In the genomic region with DNA sequence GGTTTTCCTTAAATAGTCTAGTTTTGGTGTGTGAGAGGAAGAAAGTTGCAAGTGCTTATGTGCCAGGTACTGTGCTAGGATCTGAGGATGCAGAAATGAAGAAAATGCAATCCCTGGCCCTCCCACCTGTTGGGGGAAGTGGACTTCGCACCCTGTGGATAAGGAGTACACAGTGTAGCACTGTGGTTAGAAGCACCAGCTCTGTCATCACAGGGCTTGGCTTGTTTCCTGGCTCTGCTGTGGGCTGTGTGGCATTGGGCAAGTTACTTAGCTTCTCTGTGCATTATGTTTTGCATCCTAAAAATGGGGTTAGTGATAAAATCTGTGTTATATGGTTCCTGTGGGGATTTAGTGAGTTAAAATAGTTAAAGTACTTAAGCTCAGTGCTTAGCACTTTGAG, we compare ENCODE assay signal across 18 cellular contexts.
DNase-seq lines count a peak whose midpoint lies in the region; ATAC-seq and TF ChIP-seq lines count a peak whose summit lies in the region.
"Had no signal": no experiment of that assay in that cellular context is flagged by ENCODE, and none has a peak within 500 bp of the region (broad histone marks: within the 10 kb centered on the region; RNA-seq: fewer than 3 reads in every experiment).

No MANE protein-coding gene starts in this region.

- H3K36me3 ChIP-seq in thoracic aorta, result no peaks in the 10 kb centered on the region

- no peak overlapping the region for H3K4me3 Mint-ChIP-seq in activated CD4-positive, alpha-beta memory T cell treated with anti-CD3 and anti-CD28 coated beads for 36 hours
- H3K4me3 Mint-ChIP-seq in activated CD4-positive, alpha-beta memory T cell treated with anti-CD3 and anti-CD28 coated beads, Interleukin-2, amount 10 ng/mL, durations not matched to agents 7 days and 5 days, result no peak overlapping the region
- H3K4me3 Mint-ChIP-seq in activated T-helper 17 cell treated with anti-CD3 and anti-CD28 coated beads, Interleukin-2, amount 50 U/mL, for 72 hours, result no peak overlapping the region
- H3K4me3 Mint-ChIP-seq: activated CD8-positive, alpha-beta memory T cell treated with anti-CD3 and anti-CD28 coated beads, Interleukin-2, amount 10 ng/mL, durations not matched to agents 7 days and 5 days; CD14-positive monocyte; GM23338 had no signal

- intact Hi-C loops in activated CD4-positive, alpha-beta memory T cell treated with anti-CD3 and anti-CD28 coated beads for 36 hours (cut with micrococcal nuclease), result no loop called here
- intact Hi-C loops in left colon (cut with DNase I, micrococcal nuclease), result loop anchor here in 1 of 2 donors (10.0 kb wide), 2 partner anchors 547 to 607 kb away; no protein-coding TSS in a partner anchor

- H3K36me3 Mint-ChIP-seq in activated CD4-positive, alpha-beta memory T cell treated with anti-CD3 and anti-CD28 coated beads for 36 hours, result peaks cover 1% of the 10 kb centered on the region
- H3K36me3 Mint-ChIP-seq in activated CD4-positive, alpha-beta memory T cell treated with anti-CD3 and anti-CD28 coated beads, Interleukin-2, amount 10 ng/mL, durations not matched to agents 7 days and 5 days (ENCODE audit: low read depth), result no peaks in the 10 kb centered on the region
- H3K36me3 Mint-ChIP-seq in activated T-helper 17 cell treated with anti-CD3 and anti-CD28 coated beads, Interleukin-2, amount 50 U/mL, for 72 hours (ENCODE audit: low read depth), result no peaks in the 10 kb centered on the region
- H3K36me3 Mint-ChIP-seq: CD14-positive monocyte had no signal

- peaks cover 33% of the 10 kb centered on the region for H3K4me1 Mint-ChIP-seq in activated CD4-positive, alpha-beta memory T cell treated with anti-CD3 and anti-CD28 coated beads for 36 hours (ENCODE audit: low read depth)
- H3K4me1 Mint-ChIP-seq in activated CD4-positive, alpha-beta memory T cell treated with anti-CD3 and anti-CD28 coated beads, Interleukin-2, amount 10 ng/mL, durations not matched to agents 7 days and 5 days, result peaks cover 26% of the 10 kb centered on the region
- H3K4me1 Mint-ChIP-seq in activated T-helper 17 cell treated with anti-CD3 and anti-CD28 coated beads, Interleukin-2, amount 50 U/mL, for 72 hours, result peaks cover 28% of the 10 kb centered on the region

- no peak for TF ChIP-seq CTCF in thoracic aorta (IDR thresholded peaks at IDR 0.05)

- no peaks in the 10 kb centered on the region for H3K9me3 ChIP-seq in thoracic aorta
- H3K9me3 ChIP-seq: A549 had no signal

- POLR2A ChIA-PET in activated CD4-positive, alpha-beta memory T cell treated with anti-CD3 and anti-CD28 coated beads for 36 hours (lab: Charles Lee), result interaction anchor here (1.2 to 1.4 kb wide), 3 partner anchors 72 to 90 kb away, joined by 3 to 6 read pairs (median 4); no protein-coding TSS in a partner anchor
- POLR2A ChIA-PET in activated CD4-positive, alpha-beta memory T cell treated with anti-CD3 and anti-CD28 coated beads, Interleukin-2, amount 10 ng/mL, durations not matched to agents 7 days and 5 days (lab: Charles Lee), result interaction anchor here (2.1 to 8.8 kb wide), 2 partner anchors 72 to 74 kb away, joined by 6 to 73 read pairs; partner anchors contain the start of gene SESN3

- CTCF ChIA-PET in activated CD4-positive, alpha-beta memory T cell treated with anti-CD3 and anti-CD28 coated beads for 36 hours (lab: Charles Lee), result interaction anchor here (0.8 to 15.8 kb wide), 8 partner anchors 28 to 609 kb away, joined by 3 to 389 read pairs (median 4); no protein-coding TSS in a partner anchor
- CTCF ChIA-PET in activated CD4-positive, alpha-beta memory T cell treated with anti-CD3 and anti-CD28 coated beads, Interleukin-2, amount 10 ng/mL, durations not matched to agents 7 days and 5 days (lab: Charles Lee), result interaction anchor here (0.9 to 14.8 kb wide), 10 partner anchors 8 to 606 kb away, joined by 3 to 293 read pairs (median 4); partner anchors contain the start of gene SESN3

- H3K27ac Mint-ChIP-seq in activated CD4-positive, alpha-beta memory T cell treated with anti-CD3 and anti-CD28 coated beads for 36 hours, result no peak overlapping the region
- H3K27ac Mint-ChIP-seq in activated CD4-positive, alpha-beta memory T cell treated with anti-CD3 and anti-CD28 coated beads, Interleukin-2, amount 10 ng/mL, durations not matched to agents 7 days and 5 days, result no peak overlapping the region
- peak overlapping the region; percentile 2 for H3K27ac Mint-ChIP-seq in activated T-helper 17 cell treated with anti-CD3 and anti-CD28 coated beads, Interleukin-2, amount 50 U/mL, for 72 hours
- H3K27ac Mint-ChIP-seq: activated CD8-positive, alpha-beta memory T cell treated with anti-CD3 and anti-CD28 coated beads, Interleukin-2, amount 10 ng/mL, durations not matched to agents 7 days and 5 days; GM23338 had no signal

- peak; percentile 30 for DNase-seq in activated CD4-positive, alpha-beta memory T cell treated with anti-CD3 and anti-CD28 coated beads for 36 hours
- no peak for DNase-seq in activated CD4-positive, alpha-beta memory T cell treated with anti-CD3 and anti-CD28 coated beads, Interleukin-2, amount 10 ng/mL, durations not matched to agents 7 days and 5 days
- DNase-seq in left colon (no peak), thoracic aorta (ENCODE audit: low spot score) (no peak), NCI-H345 (lab: John Stamatoyannopoulos, UW) (no peak), DMS79 treated with DMSO at 0.1 percent for 48 hours (lab: John Stamatoyannopoulos, UW) (no peak)
- DNase-seq: activated CD8-positive, alpha-beta memory T cell treated with anti-CD3 and anti-CD28 coated beads, Interleukin-2, amount 10 ng/mL, durations not matched to agents 7 days and 5 days; central memory CD4-positive, alpha-beta T cell; EL; NCI-H187 treated with DMSO at 0.1 percent for 48 hours; NCI-H524; retina; trophoblast cell had no signal

- peak overlapping the region; percentile 72 to 73 for H3K27ac ChIP-seq in thoracic aorta
- H3K27ac ChIP-seq: A549 had no signal

- no peaks in the 10 kb centered on the region for H3K27me3 ChIP-seq in thoracic aorta (replicated peaks; ENCODE audit: insufficient read depth)

- peaks cover 6 to 37% of the 10 kb centered on the region in 2 donors for H3K4me1 ChIP-seq in thoracic aorta (ENCODE audit: control insufficient read depth in 1 of 2, low read depth in 2 of 2)
- H3K4me1 ChIP-seq: A549 had no signal

- H3K4me3 ChIP-seq in thoracic aorta, result no peak overlapping the region
- H3K4me3 ChIP-seq: A549, GM23338 had no signal

- no peaks in the 10 kb centered on the region for H3K27me3 Mint-ChIP-seq in activated CD4-positive, alpha-beta memory T cell treated with anti-CD3 and anti-CD28 coated beads for 36 hours
- no peaks in the 10 kb centered on the region for H3K27me3 Mint-ChIP-seq in activated CD4-positive, alpha-beta memory T cell treated with anti-CD3 and anti-CD28 coated beads, Interleukin-2, amount 10 ng/mL, durations not matched to agents 7 days and 5 days
- no peaks in the 10 kb centered on the region for H3K27me3 Mint-ChIP-seq in activated T-helper 17 cell treated with anti-CD3 and anti-CD28 coated beads, Interleukin-2, amount 50 U/mL, for 72 hours
- H3K27me3 Mint-ChIP-seq: activated CD8-positive, alpha-beta memory T cell treated with anti-CD3 and anti-CD28 coated beads, Interleukin-2, amount 10 ng/mL, durations not matched to agents 7 days and 5 days had no signal

- H3K9me3 Mint-ChIP-seq in activated CD4-positive, alpha-beta memory T cell treated with anti-CD3 and anti-CD28 coated beads for 36 hours, result no peaks in the 10 kb centered on the region
- no peaks in the 10 kb centered on the region for H3K9me3 Mint-ChIP-seq in activated CD4-positive, alpha-beta memory T cell treated with anti-CD3 and anti-CD28 coated beads, Interleukin-2, amount 10 ng/mL, durations not matched to agents 7 days and 5 days
- no peaks in the 10 kb centered on the region for H3K9me3 Mint-ChIP-seq in activated T-helper 17 cell treated with anti-CD3 and anti-CD28 coated beads, Interleukin-2, amount 50 U/mL, for 72 hours

- ATAC-seq in activated T-helper 17 cell treated with anti-CD3 and anti-CD28 coated beads, Interleukin-2, amount 50 U/mL, for 72 hours (replicated peaks), result peak; percentile 39
- ATAC-seq in left colon (peak; percentile 50), thoracic aorta (ENCODE audit: insufficient number of reproducible peaks, low FRiP score, low read depth) (no peak), GM19467 (IDR thresholded peaks at IDR 0.05; ENCODE audit: unreplicated experiment) (no peak)
- ATAC-seq: A549; activated CD8-positive, alpha-beta memory T cell treated with anti-CD3 and anti-CD28 coated beads, Interleukin-2, amount 10 ng/mL, durations not matched to agents 7 days and 5 days; GM23338 had no signal

Comparison
In these comparisons a context has a peak if more than half of its experiments do, and no peak if none do; other contexts are left out.
1. ATAC-seq: peak in activated T-helper 17 cell treated with anti-CD3 and anti-CD28 coated beads, Interleukin-2, amount 50 U/mL, for 72 hours (single experiment) and left colon (single experiment); none in thoracic aorta (single experiment) and GM19467 (single experiment).